23 cellular contexts compared by ENCODE assay signal in the genomic region with DNA sequence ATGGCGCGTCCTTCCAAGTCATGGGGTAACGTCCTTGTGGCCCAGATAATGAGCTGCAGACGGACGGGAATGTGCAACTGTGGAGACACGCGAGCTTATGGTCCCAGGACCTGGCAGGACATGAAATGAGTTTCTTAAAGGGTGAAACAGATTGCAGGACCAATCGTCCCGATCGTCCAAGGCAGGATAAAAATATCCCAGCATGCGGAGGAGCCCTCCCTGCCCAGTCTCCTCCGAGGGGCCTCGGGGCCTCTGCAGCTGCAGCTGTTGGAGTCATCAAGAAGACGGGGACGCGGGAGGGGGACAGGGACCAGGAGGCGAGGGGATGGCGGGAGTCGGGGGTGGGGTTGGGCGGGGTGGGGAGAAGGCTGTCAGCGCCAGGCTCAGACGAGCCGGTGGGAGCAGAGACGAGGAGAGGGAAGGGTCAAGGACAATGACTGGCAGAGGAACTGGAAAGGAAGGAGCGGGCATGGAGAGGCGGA. TPM values are rescaled to one million over a fixed set of nuclear protein-coding genes. Genes with fewer than 3 reads are reported as not detected.
DNase-seq lines count a peak whose midpoint lies in the region; ATAC-seq, FAIRE-seq and TF ChIP-seq lines count a peak whose summit lies in the region.
"Had no signal": no experiment of that assay in that cellular context is flagged by ENCODE, and none has a peak within 500 bp of the region (broad histone marks: within the 10 kb centered on the region; RNA-seq: fewer than 3 reads in every experiment).

No MANE protein-coding gene starts in this region.

- no peak overlapping the region for H3K27ac ChIP-seq in CD4-positive, alpha-beta memory T cell (ENCODE audit: low read depth, low read length)
- H3K27ac ChIP-seq in kidney (ENCODE audit: low read depth in 2 of 2, low read length in 2 of 2) (no peak overlapping the region), psoas muscle (peak overlapping the region; percentile 67)
- H3K27ac ChIP-seq: brain microvascular endothelial cell, esophagus squamous epithelium, PC-9, SK-N-MC, thyroid gland had no signal

- intact Hi-C loops in CD4-positive, alpha-beta memory T cell (cut with micrococcal nuclease): no loop called here
- intact Hi-C loops in kidney (cut with DNase I) (no loop called here), psoas muscle (cut with DNase I) (no loop called here)

- peaks cover 20 to 40% (median 27%) of the 10 kb centered on the region in 4 donors for H3K4me1 Mint-ChIP-seq in CD4-positive, alpha-beta memory T cell
- H3K4me1 Mint-ChIP-seq in T-helper 17 cell: peaks cover 45% of the 10 kb centered on the region

- H3K9ac ChIP-seq in kidney (ENCODE audit: low read length in 2 of 2): no peak overlapping the region

- POLR2A ChIA-PET in CD4-positive, alpha-beta memory T cell (lab: Charles Lee; ENCODE audit: partially characterized antibody): no interaction called here

- no peaks in the 10 kb centered on the region for H3K27me3 ChIP-seq in CD4-positive, alpha-beta memory T cell (ENCODE audit: insufficient read depth, low read length)
- H3K27me3 ChIP-seq in psoas muscle (ENCODE audit: insufficient read depth in 3 of 3, low read length in 2 of 3): no peaks in the 10 kb centered on the region
- H3K27me3 ChIP-seq: thyroid gland had no signal

- H3K36me3 Mint-ChIP-seq in CD4-positive, alpha-beta memory T cell: peaks cover 9 to 11% of the 10 kb centered on the region in 2 donors
- peaks cover 18% of the 10 kb centered on the region for H3K36me3 Mint-ChIP-seq in T-helper 17 cell (ENCODE audit: low read depth)

- peaks cover 12% of the 10 kb centered on the region for H3K4me1 ChIP-seq in CD4-positive, alpha-beta memory T cell (ENCODE audit: insufficient read depth, low read length)
- H3K4me1 ChIP-seq in kidney (ENCODE audit: control insufficient read depth in 1 of 2, insufficient read depth in 1 of 2, low read depth in 1 of 2, low read length in 2 of 2): no peaks in the 10 kb centered on the region
- peaks cover 19% of the 10 kb centered on the region for H3K4me1 ChIP-seq in psoas muscle

- TF ChIP-seq CTCF in kidney (IDR thresholded peaks at IDR 0.05; ENCODE audit: borderline replicate concordance, extremely low read depth, insufficient read depth) (no peak), psoas muscle (IDR thresholded peaks at IDR 0.05) (no peak)

- no peak for ATAC-seq in T-helper 17 cell
- ATAC-seq in psoas muscle: peak; percentile 56 to 83 (median 76)
- ATAC-seq in HG02981 (IDR thresholded peaks at IDR 0.05; ENCODE audit: unreplicated experiment): no peak
- no peak for ATAC-seq in GM18868 (IDR thresholded peaks at IDR 0.05; ENCODE audit: unreplicated experiment)
- ATAC-seq: activated T-cell treated with anti-CD3 and anti-CD28 coated beads, Interleukin-2, amount 50 U/mL, for 72 hours; CD8-positive, alpha-beta T cell; HCT116; naive thymus-derived CD4-positive, alpha-beta T cell had no signal

- H3K27ac Mint-ChIP-seq in CD4-positive, alpha-beta memory T cell: peak overlapping the region in 6 of 7 donors; percentile 43 to 83 (median 62)
- H3K27ac Mint-ChIP-seq in T-helper 17 cell: peak overlapping the region; percentile 87
- H3K27ac Mint-ChIP-seq: activated T-cell treated with anti-CD3 and anti-CD28 coated beads, Interleukin-2, amount 50 U/mL, for 72 hours; CD8-positive, alpha-beta T cell had no signal

- H3K9me3 ChIP-seq in CD4-positive, alpha-beta memory T cell (ENCODE audit: control insufficient read depth in 1 of 2, low read length in 2 of 2): no peaks in the 10 kb centered on the region
- H3K9me3 ChIP-seq in T-helper 17 cell (ENCODE audit: control insufficient read depth, low read length, poor library complexity, severe bottlenecking): no peaks in the 10 kb centered on the region
- H3K9me3 ChIP-seq in kidney (ENCODE audit: control insufficient read depth in 1 of 2, low read length in 2 of 2): no peaks in the 10 kb centered on the region
- no peaks in the 10 kb centered on the region for H3K9me3 ChIP-seq in psoas muscle
- H3K9me3 ChIP-seq: esophagus squamous epithelium, thyroid gland had no signal

- FAIRE-seq in kidney (lab: Jason Lieb, UNC): no peak

- 6 to 9% (median 7%) methylated on average over 26 of the region's 26 CpGs for WGBS in psoas muscle, 3 donors

- H3K9me3 Mint-ChIP-seq in CD4-positive, alpha-beta memory T cell: no peaks in the 10 kb centered on the region
- H3K9me3 Mint-ChIP-seq: activated naive CD8-positive, alpha-beta T cell treated with anti-CD3 and anti-CD28 coated beads, Interleukin-2, amount 10 ng/mL, durations not matched to agents 7 days and 5 days; activated T-cell treated with anti-CD3 and anti-CD28 coated beads, Interleukin-2, amount 50 U/mL, for 72 hours; CD8-positive, alpha-beta T cell had no signal

- no peaks in the 10 kb centered on the region for H3K27me3 Mint-ChIP-seq in CD4-positive, alpha-beta memory T cell
- H3K27me3 Mint-ChIP-seq in T-helper 17 cell: no peaks in the 10 kb centered on the region

- no peak overlapping the region for H3K4me3 ChIP-seq in CD4-positive, alpha-beta memory T cell (ENCODE audit: low read length in 2 of 2)
- no peak overlapping the region for H3K4me3 ChIP-seq in kidney (ENCODE audit: low read length in 2 of 2)
- H3K4me3 ChIP-seq in psoas muscle: peak overlapping the region; percentile 41
- H3K4me3 ChIP-seq: esophagus squamous epithelium, lung, PC-9, SK-N-MC, thyroid gland had no signal

- H3K36me3 ChIP-seq in CD4-positive, alpha-beta memory T cell (ENCODE audit: insufficient read depth, low read length): no peaks in the 10 kb centered on the region
- H3K36me3 ChIP-seq in kidney (ENCODE audit: control insufficient read depth in 1 of 2, insufficient read depth in 2 of 2, low read length in 2 of 2) (no peaks in the 10 kb centered on the region), psoas muscle (ENCODE audit: insufficient read depth in 1 of 2, low read depth in 1 of 2) (peaks cover 0 to 14% of the 10 kb centered on the region in 2 donors)
- H3K36me3 ChIP-seq: brain microvascular endothelial cell, esophagus squamous epithelium, thyroid gland had no signal

- no peak for DNase-seq in CD4-positive, alpha-beta memory T cell
- DNase-seq in T-helper 17 cell: no peak
- peak; percentile 45 for DNase-seq in kidney
- DNase-seq in psoas muscle: peak; percentile 75 to 85
- no peak for DNase-seq in NCI-H748 (lab: John Stamatoyannopoulos, UW; ENCODE audit: unreplicated experiment)
- no peak for DNase-seq in stimulated activated CD4-positive, alpha-beta T cell treated with anti-CD3 and anti-CD28 coated beads, Interleukin-15, amount 100 ng/mL, for 24 hours
- DNase-seq: activated naive CD8-positive, alpha-beta T cell treated with anti-CD3 and anti-CD28 coated beads, Interleukin-2, amount 10 ng/mL, durations not matched to agents 7 days and 5 days; activated T-cell treated with anti-CD3 and anti-CD28 coated beads, Interleukin-2, amount 50 U/mL, for 72 hours; brain microvascular endothelial cell; DMS79 treated with DMSO at 0.1 percent for 48 hours; esophagus squamous epithelium; immature natural killer cell; MM.1S; naive thymus-derived CD4-positive, alpha-beta T cell; PC-9; thyroid gland had no signal

- peak overlapping the region in 1 of 8 donors; percentile 29 for H3K4me3 Mint-ChIP-seq in CD4-positive, alpha-beta memory T cell
- H3K4me3 Mint-ChIP-seq in T-helper 17 cell: peak overlapping the region; percentile 76
- H3K4me3 Mint-ChIP-seq: CD8-positive, alpha-beta T cell had no signal

- CTCF ChIA-PET in CD4-positive, alpha-beta memory T cell (lab: Charles Lee; ENCODE audit: partially characterized antibody): no interaction called here

RNA-seq across cellular contexts. Expression of a gene that starts 14.4 kb away (rescaled TPM):
- total RNA-seq in CD4-positive, alpha-beta memory T cell: under 1 TPM in 1 of 2 experiments, not detected in 1; 0.61 TPM
- polyA plus RNA-seq in CD4-positive, alpha-beta memory T cell: under 1 TPM; 0.39 to 0.44 TPM
- total RNA-seq in T-helper 17 cell: under 1 TPM in 1 of 2 donors, not detected in 1; 0.22 TPM
- total RNA-seq in kidney: 2.0 TPM
- polyA plus RNA-seq in kidney (ENCODE audit: insufficient read depth, low read depth, low replicate concordance): 9.0 TPM
- total RNA-seq in psoas muscle: 1 to 10 TPM; 1.2 to 5.3 (median 4.7) TPM
- 1 to 10 TPM; 1.3 to 2.7 (median 1.3) TPM for polyA plus RNA-seq in psoas muscle

RNA-seq across cellular contexts. Expression of a gene that starts 14.7 kb away (rescaled TPM):
- 10 to 100 TPM; 83.7 to 92.6 TPM for total RNA-seq in CD4-positive, alpha-beta memory T cell
- polyA plus RNA-seq in CD4-positive, alpha-beta memory T cell: 10 to 100 TPM in 1 of 2 donors, 1 to 10 TPM in 1; 7.8 to 10.1 TPM
- total RNA-seq in T-helper 17 cell (10 to 100 TPM; 76.6 to 78.5 TPM), kidney (184 TPM), psoas muscle (10 to 100 TPM; 32.6 to 47.5 (median 43.3) TPM)
- polyA plus RNA-seq in kidney (ENCODE audit: insufficient read depth, low read depth, low replicate concordance) (199 TPM), psoas muscle (10 to 100 TPM; 33.1 to 37.6 (median 34.2) TPM)

RNA-seq across cellular contexts. Expression of a gene that starts 20.0 kb away (rescaled TPM):
- total RNA-seq in CD4-positive, alpha-beta memory T cell: 10 to 100 TPM; 29.5 to 35.8 TPM
- polyA plus RNA-seq in CD4-positive, alpha-beta memory T cell: 10 to 100 TPM; 22.4 to 28.0 TPM
- 10 to 100 TPM; 14.9 to 18.0 TPM for total RNA-seq in T-helper 17 cell
- 31.7 TPM for total RNA-seq in kidney
- polyA plus RNA-seq in kidney (ENCODE audit: insufficient read depth, low read depth, low replicate concordance): 73.7 TPM
- 10 to 100 TPM; 28.5 to 41.0 (median 37.4) TPM for total RNA-seq in psoas muscle
- 10 to 100 TPM; 51.9 to 87.2 (median 86.2) TPM for polyA plus RNA-seq in psoas muscle

RNA-seq across cellular contexts. Expression of a gene that starts 22.7 kb away (rescaled TPM):
- total RNA-seq in CD4-positive, alpha-beta memory T cell: not detected
- not detected for polyA plus RNA-seq in CD4-positive, alpha-beta memory T cell
- total RNA-seq in T-helper 17 cell (not detected), kidney (not detected), psoas muscle (not detected)
- polyA plus RNA-seq in kidney (ENCODE audit: insufficient read depth, low read depth, low replicate concordance) (115 TPM), psoas muscle (not detected)
- total RNA-seq: activated naive CD8-positive, alpha-beta T cell treated with anti-CD3 and anti-CD28 coated beads, Interleukin-2, amount 10 ng/mL, durations not matched to agents 7 days and 5 days; activated T-cell treated with anti-CD3 and anti-CD28 coated beads, Interleukin-2, amount 50 U/mL, for 72 hours; CD8-positive, alpha-beta T cell; esophagus squamous epithelium; lung; naive thymus-derived CD4-positive, alpha-beta T cell; PC-9; progenitor cell of endocrine pancreas; thyroid gland had no signal
- polyA plus RNA-seq: immature natural killer cell; lung; naive thymus-derived CD4-positive, alpha-beta T cell had no signal

RNA-seq across cellular contexts. Expression of a gene that starts 58.3 kb away (rescaled TPM):
- total RNA-seq in CD4-positive, alpha-beta memory T cell: not detected
- under 1 TPM in 1 of 2 donors, not detected in 1; 0.10 TPM for polyA plus RNA-seq in CD4-positive, alpha-beta memory T cell
- total RNA-seq in T-helper 17 cell (under 1 TPM; 0.07 to 0.08 TPM), kidney (0.98 TPM), psoas muscle (1,000 to 10,000 TPM in 3 of 4 donors, 100 to 1,000 TPM in 1; 699 to 1,898 (median 1,482) TPM)
- polyA plus RNA-seq in kidney (ENCODE audit: insufficient read depth, low read depth, low replicate concordance) (not detected), psoas muscle (1,000 to 10,000 TPM in 1 of 3 donors, 100 to 1,000 TPM in 1, 10 to 100 TPM in 1; 65.8 to 1,123 (median 804) TPM)
- total RNA-seq: PC-9 had no signal
- polyA plus RNA-seq: immature natural killer cell; naive thymus-derived CD4-positive, alpha-beta T cell had no signal

Comparison
In these comparisons a context has a peak if more than half of its experiments do, and no peak if none do; other contexts are left out.
1. DNase-seq: peak in kidney (single experiment) and psoas muscle (2 of 2); none in CD4-positive, alpha-beta memory T cell (0 of 5), T-helper 17 cell (0 of 3), NCI-H748 (single experiment) and stimulated activated CD4-positive, alpha-beta T cell treated with anti-CD3 and anti-CD28 coated beads, Interleukin-15, amount 100 ng/mL, for 24 hours (single experiment).
2. ATAC-seq: peak in psoas muscle (4 of 4); none in T-helper 17 cell (single experiment), HG02981 (single experiment) and GM18868 (single experiment).